In genomic region chr6:75275067-75275466, GRCh38 we compare ENCODE assay signal across 12 cellular contexts. TPM values are rescaled to one million over a fixed set of nuclear protein-coding genes. Genes with fewer than 3 reads are reported as not detected.
DNase-seq lines count a peak whose midpoint lies in the region; ATAC-seq, FAIRE-seq and TF ChIP-seq lines count a peak whose summit lies in the region.
"Had no signal": no experiment of that assay in that cellular context is flagged by ENCODE, and none has a peak within 500 bp of the region (broad histone marks: within the 10 kb centered on the region; RNA-seq: fewer than 3 reads in every experiment).

No MANE protein-coding gene starts in this region.

- H3K36me3 ChIP-seq in pancreas: no peaks in the 10 kb centered on the region

- TF ChIP-seq CTCF in osteocyte (IDR thresholded peaks at IDR 0.05): no peak
- TF ChIP-seq CTCF in pancreas (IDR thresholded peaks at IDR 0.05): no peak

- no peak overlapping the region for H3K4me3 Mint-ChIP-seq in activated CD4-positive, alpha-beta T cell treated with anti-CD3 and anti-CD28 coated beads, Interleukin-2, amount 10 ng/mL, durations not matched to agents 24 days and 14 days
- H3K4me3 Mint-ChIP-seq in central memory CD8-positive, alpha-beta T cell: no peak overlapping the region
- H3K4me3 Mint-ChIP-seq in osteocyte (ENCODE audit: unreplicated experiment): no peak overlapping the region
- H3K4me3 Mint-ChIP-seq: B cell had no signal

- H3K9me3 Mint-ChIP-seq in activated CD4-positive, alpha-beta T cell treated with anti-CD3 and anti-CD28 coated beads, Interleukin-2, amount 10 ng/mL, durations not matched to agents 24 days and 14 days: peaks cover 11% of the 10 kb centered on the region
- no peaks in the 10 kb centered on the region for H3K9me3 Mint-ChIP-seq in central memory CD8-positive, alpha-beta T cell
- H3K9me3 Mint-ChIP-seq in osteocyte (ENCODE audit: unreplicated experiment): no peaks in the 10 kb centered on the region

- no peak overlapping the region for H3K27ac ChIP-seq in pancreas

- peaks cover 26 to 48% (median 34%) of the 10 kb centered on the region in 3 donors for H3K4me1 ChIP-seq in pancreas

- peaks cover 67% of the 10 kb centered on the region for H3K36me3 Mint-ChIP-seq in activated CD4-positive, alpha-beta T cell treated with anti-CD3 and anti-CD28 coated beads, Interleukin-2, amount 10 ng/mL, durations not matched to agents 24 days and 14 days (ENCODE audit: low read depth)
- peaks cover 8% of the 10 kb centered on the region for H3K36me3 Mint-ChIP-seq in central memory CD8-positive, alpha-beta T cell (ENCODE audit: insufficient read depth)
- peaks cover 12% of the 10 kb centered on the region for H3K36me3 Mint-ChIP-seq in osteocyte (ENCODE audit: unreplicated experiment)

- no peak overlapping the region for H3K4me3 ChIP-seq in pancreas

- no peaks in the 10 kb centered on the region for H3K27me3 Mint-ChIP-seq in activated CD4-positive, alpha-beta T cell treated with anti-CD3 and anti-CD28 coated beads, Interleukin-2, amount 10 ng/mL, durations not matched to agents 24 days and 14 days
- no peaks in the 10 kb centered on the region for H3K27me3 Mint-ChIP-seq in central memory CD8-positive, alpha-beta T cell
- no peaks in the 10 kb centered on the region for H3K27me3 Mint-ChIP-seq in osteocyte (ENCODE audit: unreplicated experiment)
- H3K27me3 Mint-ChIP-seq: B cell had no signal

- intact Hi-C loops in activated CD4-positive, alpha-beta T cell treated with anti-CD3 and anti-CD28 coated beads, Interleukin-2, amount 10 ng/mL, durations not matched to agents 24 days and 14 days (cut with micrococcal nuclease): no loop called here
- intact Hi-C loops in pancreas (cut with DNase I): no loop called here

- no peak for FAIRE-seq in pancreas (lab: Jason Lieb, UNC)

- no peak for DNase-seq in activated CD4-positive, alpha-beta T cell treated with anti-CD3 and anti-CD28 coated beads, Interleukin-2, amount 10 ng/mL, durations not matched to agents 24 days and 14 days
- no peak for DNase-seq in activated CD4-positive, alpha-beta T cell treated with anti-CD3 and anti-CD28 coated beads, Interleukin-2, amount 50 U/mL, for 48 hours
- DNase-seq in MV-4-11 (lab: John Stamatoyannopoulos, UW) (peak; percentile 68), osteocyte (ENCODE audit: extremely low spot score, unreplicated experiment) (no peak), NCI-H82 (lab: John Stamatoyannopoulos, UW) (no peak), pancreas (no peak)
- no peak for DNase-seq in central memory CD8-positive, alpha-beta T cell (ENCODE audit: low spot score in 2 of 2)
- DNase-seq: cortex of kidney, NCI-H748 treated with DMSO at 0.1 percent for 48 hours, retina had no signal

- no peak for ATAC-seq in central memory CD8-positive, alpha-beta T cell (replicated peaks; ENCODE audit: extremely low read depth, poor library complexity, severe bottlenecking)
- ATAC-seq in pancreas (no peak), GM18520 (IDR thresholded peaks at IDR 0.05; ENCODE audit: unreplicated experiment) (no peak)

- H3K27me3 ChIP-seq in pancreas: no peaks in the 10 kb centered on the region

- no peaks in the 10 kb centered on the region for H3K9me3 ChIP-seq in pancreas

- H3K4me1 Mint-ChIP-seq in activated CD4-positive, alpha-beta T cell treated with anti-CD3 and anti-CD28 coated beads, Interleukin-2, amount 10 ng/mL, durations not matched to agents 24 days and 14 days: peaks cover 51% of the 10 kb centered on the region
- H3K4me1 Mint-ChIP-seq in central memory CD8-positive, alpha-beta T cell: peaks cover 65% of the 10 kb centered on the region
- H3K4me1 Mint-ChIP-seq in osteocyte (ENCODE audit: unreplicated experiment): peaks cover 44% of the 10 kb centered on the region

- H3K27ac Mint-ChIP-seq in activated CD4-positive, alpha-beta T cell treated with anti-CD3 and anti-CD28 coated beads, Interleukin-2, amount 10 ng/mL, durations not matched to agents 24 days and 14 days: peak overlapping the region; percentile 14
- peak overlapping the region; percentile 2 for H3K27ac Mint-ChIP-seq in central memory CD8-positive, alpha-beta T cell (ENCODE audit: low read depth)
- peak overlapping the region; percentile 60 for H3K27ac Mint-ChIP-seq in osteocyte (ENCODE audit: unreplicated experiment)
- H3K27ac Mint-ChIP-seq: B cell had no signal

RNA-seq across cellular contexts. Expression of gene TMEM30A, which starts 9.5 kb away (rescaled TPM):
- 57.0 and 60.5 TPM in 2 replicates for total RNA-seq in activated CD4-positive, alpha-beta T cell treated with anti-CD3 and anti-CD28 coated beads, Interleukin-2, amount 10 ng/mL, durations not matched to agents 24 days and 14 days
- total RNA-seq in osteocyte: 112 and 127 TPM in 2 replicates
- total RNA-seq in pancreas: 10 to 100 TPM; 61.4 to 85.5 (median 70.5) TPM
- polyA plus RNA-seq in pancreas: 10 to 100 TPM; 21.2 to 44.5 TPM

RNA-seq across cellular contexts. Expression of gene COX7A2, which starts 31.5 kb away (rescaled TPM):
- total RNA-seq in activated CD4-positive, alpha-beta T cell treated with anti-CD3 and anti-CD28 coated beads, Interleukin-2, amount 10 ng/mL, durations not matched to agents 24 days and 14 days: 490 and 538 TPM in 2 replicates
- total RNA-seq in osteocyte: 253 and 267 TPM in 2 replicates
- total RNA-seq in pancreas: 100 to 1,000 TPM in 4 of 6 donors, 10 to 100 TPM in 2; 76.5 to 147 (median 125) TPM
- polyA plus RNA-seq in pancreas: 100 to 1,000 TPM; 188 to 214 TPM

Comparison
In these comparisons a context has a peak if more than half of its experiments do, and no peak if none do; other contexts are left out.
1. H3K27ac Mint-ChIP-seq: peak in every context shown above with its lines; median percentile 60 in osteocyte; 14 in activated CD4-positive, alpha-beta T cell treated with anti-CD3 and anti-CD28 coated beads, Interleukin-2, amount 10 ng/mL, durations not matched to agents 24 days and 14 days; 2 in central memory CD8-positive, alpha-beta T cell.